Comparison of ENCODE assay signal across 2 cellular contexts in genomic region chr22:49087716-49088660, GRCh38.
TF ChIP-seq lines count a peak whose summit lies in the region.

No MANE protein-coding gene starts in this region.

TF ChIP-seq in HEK293, 187 proteins besides CTCF, POLR2A, EP300 and RAD21:
- TF ChIP-seq ZNF692 (tag by site-specific recombination; IDR thresholded peaks at IDR 0.05) (no peak), ZBTB1 (tag by site-specific recombination; IDR thresholded peaks at IDR 0.05) (no peak), ZNF211 (tag by site-specific recombination; IDR thresholded peaks at IDR 0.05; ENCODE audit: low read depth) (no peak), ZIC2 (tag by site-specific recombination; IDR thresholded peaks at IDR 0.05) (peak; percentile 30; the same call in 1 of the 2 replicates), ZNF600 (tag by site-specific recombination; IDR thresholded peaks at IDR 0.05) (no peak)

TF ChIP-seq in H1, 55 proteins besides CTCF, POLR2A, EP300 and RAD21 (continued from another document):
- no peak for TF ChIP-seq SIN3A (conservative IDR thresholded peaks at IDR 0.05 in 1 of 2, IDR thresholded peaks at IDR 0.05 in 1 of 2; ENCODE audit: low read depth in 1 of 2, low read length in 2 of 2)
- TF ChIP-seq BACH1 (IDR thresholded peaks at IDR 0.05; ENCODE audit: low read length): no peak
- no peak for TF ChIP-seq TAF7 (optimal IDR thresholded peaks at IDR 0.05; ENCODE audit: borderline replicate concordance, low read depth, low read length)
- TF ChIP-seq SRF (IDR thresholded peaks at IDR 0.05; ENCODE audit: low read depth, low read length): no peak
- no peak for TF ChIP-seq TCF12 (IDR thresholded peaks at IDR 0.05; ENCODE audit: low read depth, low read length)
- TF ChIP-seq USF2 (IDR thresholded peaks at IDR 0.05; ENCODE audit: low read length): no peak
- no peak for TF ChIP-seq YY1 (IDR thresholded peaks at IDR 0.05; ENCODE audit: low read depth, low read length)
- TF ChIP-seq RFX5 (IDR thresholded peaks at IDR 0.05; ENCODE audit: borderline replicate concordance, low read depth, low read length): no peak
- no peak for TF ChIP-seq NANOG (IDR thresholded peaks at IDR 0.05; ENCODE audit: insufficient read depth, low read depth, low read length, poor library complexity, severe bottlenecking)
- no peak for TF ChIP-seq EZH2 (IDR thresholded peaks at IDR 0.05; ENCODE audit: low read depth, low read length, severe bottlenecking)
- no peak for TF ChIP-seq CBX8 (IDR thresholded peaks at IDR 0.05; ENCODE audit: borderline replicate concordance, low read depth, low read length)
- TF ChIP-seq TAF1 (IDR thresholded peaks at IDR 0.05; ENCODE audit: low read depth, low read length): no peak
- no peak for TF ChIP-seq CHD1 (IDR thresholded peaks at IDR 0.05; ENCODE audit: low read depth, low read length)
- TF ChIP-seq RXRA (IDR thresholded peaks at IDR 0.05; ENCODE audit: insufficient read depth, low read depth, low read length): no peak
- no peak for TF ChIP-seq SIX5 (IDR thresholded peaks at IDR 0.05; ENCODE audit: low read depth, low read length)
- TF ChIP-seq FOSL1 (IDR thresholded peaks at IDR 0.05; ENCODE audit: insufficient read depth, low read depth, low read length): no peak
